ENCODE assay signal across 1 cellular context in the genomic region with DNA sequence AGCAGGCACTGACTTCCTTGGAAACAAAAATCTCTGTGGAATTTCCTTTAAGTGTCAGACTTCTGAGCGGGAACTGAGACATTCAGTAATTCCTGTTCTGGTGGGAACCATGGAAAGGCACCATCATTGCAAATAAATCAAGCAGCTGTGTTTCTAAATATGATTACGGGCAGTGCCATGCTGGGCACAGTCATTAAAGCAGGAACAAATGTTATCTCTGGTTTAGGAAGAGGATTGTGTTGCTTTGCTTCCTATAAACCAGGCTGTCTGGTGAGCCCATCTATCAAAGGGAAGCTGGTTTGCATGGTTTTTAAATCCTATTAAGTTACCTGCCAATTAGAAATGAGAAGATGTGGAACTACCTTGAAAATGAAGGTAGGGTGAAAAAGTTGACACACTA.
TF ChIP-seq lines count a peak whose summit lies in the region.

No MANE protein-coding gene starts in this region.

TF ChIP-seq in SK-N-SH treated with all-trans-retinoic acid at 6 μM for 48 hours, 23 proteins besides CTCF, POLR2A, EP300 and RAD21 (continued from another document):
- TF ChIP-seq, protein P1, sequence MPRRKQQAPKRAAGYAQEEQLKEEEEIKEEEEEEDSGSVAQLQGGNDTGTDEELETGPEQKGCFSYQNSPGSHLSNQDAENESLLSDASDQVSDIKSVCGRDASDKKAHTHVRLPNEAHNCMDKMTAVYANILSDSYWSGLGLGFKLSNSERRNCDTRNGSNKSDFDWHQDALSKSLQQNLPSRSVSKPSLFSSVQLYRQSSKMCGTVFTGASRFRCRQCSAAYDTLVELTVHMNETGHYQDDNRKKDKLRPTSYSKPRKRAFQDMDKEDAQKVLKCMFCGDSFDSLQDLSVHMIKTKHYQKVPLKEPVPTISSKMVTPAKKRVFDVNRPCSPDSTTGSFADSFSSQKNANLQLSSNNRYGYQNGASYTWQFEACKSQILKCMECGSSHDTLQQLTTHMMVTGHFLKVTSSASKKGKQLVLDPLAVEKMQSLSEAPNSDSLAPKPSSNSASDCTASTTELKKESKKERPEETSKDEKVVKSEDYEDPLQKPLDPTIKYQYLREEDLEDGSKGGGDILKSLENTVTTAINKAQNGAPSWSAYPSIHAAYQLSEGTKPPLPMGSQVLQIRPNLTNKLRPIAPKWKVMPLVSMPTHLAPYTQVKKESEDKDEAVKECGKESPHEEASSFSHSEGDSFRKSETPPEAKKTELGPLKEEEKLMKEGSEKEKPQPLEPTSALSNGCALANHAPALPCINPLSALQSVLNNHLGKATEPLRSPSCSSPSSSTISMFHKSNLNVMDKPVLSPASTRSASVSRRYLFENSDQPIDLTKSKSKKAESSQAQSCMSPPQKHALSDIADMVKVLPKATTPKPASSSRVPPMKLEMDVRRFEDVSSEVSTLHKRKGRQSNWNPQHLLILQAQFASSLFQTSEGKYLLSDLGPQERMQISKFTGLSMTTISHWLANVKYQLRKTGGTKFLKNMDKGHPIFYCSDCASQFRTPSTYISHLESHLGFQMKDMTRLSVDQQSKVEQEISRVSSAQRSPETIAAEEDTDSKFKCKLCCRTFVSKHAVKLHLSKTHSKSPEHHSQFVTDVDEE (CRISPR knock-in tag; IDR thresholded peaks at IDR 0.05) = no peak
- no peak for TF ChIP-seq SNAI2 (CRISPR knock-in tag; IDR thresholded peaks at IDR 0.05)
- no peak for TF ChIP-seq ZNF8 (CRISPR knock-in tag; IDR thresholded peaks at IDR 0.05)
- TF ChIP-seq, protein P2, sequence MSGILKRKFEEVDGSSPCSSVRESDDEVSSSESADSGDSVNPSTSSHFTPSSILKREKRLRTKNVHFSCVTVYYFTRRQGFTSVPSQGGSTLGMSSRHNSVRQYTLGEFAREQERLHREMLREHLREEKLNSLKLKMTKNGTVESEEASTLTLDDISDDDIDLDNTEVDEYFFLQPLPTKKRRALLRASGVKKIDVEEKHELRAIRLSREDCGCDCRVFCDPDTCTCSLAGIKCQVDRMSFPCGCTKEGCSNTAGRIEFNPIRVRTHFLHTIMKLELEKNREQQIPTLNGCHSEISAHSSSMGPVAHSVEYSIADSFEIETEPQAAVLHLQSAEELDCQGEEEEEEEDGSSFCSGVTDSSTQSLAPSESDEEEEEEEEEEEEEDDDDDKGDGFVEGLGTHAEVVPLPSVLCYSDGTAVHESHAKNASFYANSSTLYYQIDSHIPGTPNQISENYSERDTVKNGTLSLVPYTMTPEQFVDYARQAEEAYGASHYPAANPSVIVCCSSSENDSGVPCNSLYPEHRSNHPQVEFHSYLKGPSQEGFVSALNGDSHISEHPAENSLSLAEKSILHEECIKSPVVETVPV (CRISPR knock-in tag; IDR thresholded peaks at IDR 0.05) = no peak
- no peak for TF ChIP-seq ZFP3 (CRISPR knock-in tag; IDR thresholded peaks at IDR 0.05)
TF ChIP-seq in SK-N-SH treated with all-trans-retinoic acid at 6 μM for 48 hours: peak in this region for 0.
